20 cellular contexts compared by ENCODE assay signal in the genomic region with DNA sequence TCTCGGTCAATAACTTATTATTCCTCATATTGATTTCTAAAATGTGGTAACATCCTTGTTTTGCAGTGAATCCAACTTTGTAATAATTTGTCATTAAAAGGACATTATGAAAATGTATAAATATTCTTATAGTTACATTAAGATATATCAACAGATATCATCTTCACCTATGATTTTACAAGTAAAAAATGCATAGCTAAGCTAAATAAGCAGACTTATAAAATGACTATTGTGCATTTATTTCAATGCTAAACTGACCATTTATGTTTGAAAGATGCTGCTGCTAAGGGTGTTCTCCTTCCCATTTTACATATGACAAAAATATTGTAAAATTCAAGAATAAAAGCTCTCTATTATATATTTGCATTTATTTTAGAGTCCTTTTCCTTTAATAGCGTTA. TPM values are rescaled to one million over a fixed set of nuclear protein-coding genes. Genes with fewer than 3 reads are reported as not detected.
DNase-seq lines count a peak whose midpoint lies in the region; ATAC-seq, FAIRE-seq and TF ChIP-seq lines count a peak whose summit lies in the region.
"Had no signal": no experiment of that assay in that cellular context is flagged by ENCODE, and none has a peak within 500 bp of the region (broad histone marks: within the 10 kb centered on the region; RNA-seq: fewer than 3 reads in every experiment).

No MANE protein-coding gene starts in this region.

- no peak overlapping the region for H3K18ac ChIP-seq in IMR-90 (ENCODE audit: low read depth, low read length)

- WGBS in A549 (ENCODE audit: missing lambda C conversion rate): under 1% methylated on average over 2 of the region's 2 CpGs
- no CpG with 5 or more reads among the region's 2 CpGs for WGBS in IMR-90 (ENCODE audit: extremely low coverage in 2 of 2, insufficient read length in 1 of 2), 2 experiments
- 0% methylated on average over 2 of the region's 2 CpGs for WGBS in K562 (ENCODE audit: insufficient coverage, low coverage, missing lambda C conversion rate)
- WGBS in pancreas, 2 donors: 70 to 76% methylated on average over 2 of the region's 2 CpGs

- TF ChIP-seq EP300 in A549 (IDR thresholded peaks at IDR 0.05) (no peak), K562 (IDR thresholded peaks at IDR 0.05; ENCODE audit: low read length) (no peak)

- H2AK5ac ChIP-seq in IMR-90 (ENCODE audit: low read depth, low read length): no peak overlapping the region

- H2BK5ac ChIP-seq in IMR-90 (ENCODE audit: low read depth, low read length, poor library complexity, severe bottlenecking): no peak overlapping the region

- no peak overlapping the region for H3K27ac ChIP-seq in A549
- no peak overlapping the region for H3K27ac ChIP-seq in IMR-90 (ENCODE audit: insufficient read depth, low read length)
- no peak overlapping the region for H3K27ac ChIP-seq in K562 (ENCODE audit: extremely low read depth, low read depth, low read length)
- H3K27ac ChIP-seq in pancreas: no peak overlapping the region
- H3K27ac ChIP-seq: C4-2B, GM23248, HL-60 had no signal

- no peaks in the 10 kb centered on the region for H3K9me3 ChIP-seq in A549
- no peaks in the 10 kb centered on the region for H3K9me3 ChIP-seq in IMR-90 (ENCODE audit: control insufficient read depth, insufficient read depth, low read length)
- no peaks in the 10 kb centered on the region for H3K9me3 ChIP-seq in K562 (replicated peaks; ENCODE audit: control insufficient read depth, insufficient read depth, low read depth, low read length)
- no peaks in the 10 kb centered on the region for H3K9me3 ChIP-seq in pancreas
- H3K9me3 ChIP-seq: Caco-2, HAP-1 had no signal

- no peak for TF ChIP-seq RAD21 in A549 (conservative IDR thresholded peaks at IDR 0.05 in 1 of 2, IDR thresholded peaks at IDR 0.05 in 1 of 2)
- TF ChIP-seq RAD21 in IMR-90 (IDR thresholded peaks at IDR 0.05; ENCODE audit: low read length): no peak
- no peak for TF ChIP-seq RAD21 in K562 (CRISPR knock-in tag; conservative IDR thresholded peaks at IDR 0.05 in 1 of 2, IDR thresholded peaks at IDR 0.05 in 1 of 2)

- BruUV-seq in IMR-90 (replicated peaks; lab: Mats Ljungman, UMichigan) (no TSS peak), K562 (replicated peaks; lab: Mats Ljungman, UMichigan) (no TSS peak)

- H3K79me2 ChIP-seq in K562 (ENCODE audit: control insufficient read depth, insufficient read depth, low read length): no peaks in the 10 kb centered on the region

- H3K36me3 ChIP-seq in IMR-90 (ENCODE audit: control insufficient read depth, insufficient read depth, low read length): no peaks in the 10 kb centered on the region
- no peaks in the 10 kb centered on the region for H3K36me3 ChIP-seq in K562 (ENCODE audit: control insufficient read depth, insufficient read depth, low read length)
- peaks cover 0 to 6% (median 0%) of the 10 kb centered on the region in 3 donors for H3K36me3 ChIP-seq in pancreas
- H3K36me3 ChIP-seq: HAP-1 had no signal

- dilution Hi-C loops in IMR-90 (cut with HindIII; ENCODE audit: low sequenced_read_pairs, unreplicated experiment): no loop called here

- in situ Hi-C loops in IMR-90 (cut with MboI; ENCODE audit: low sequenced_read_pairs) (no loop called here), K562 (cut with MboI) (no loop called here)

- no peak overlapping the region for H4K8ac ChIP-seq in IMR-90 (ENCODE audit: low read depth in 2 of 2, low read length in 2 of 2)

- H2AK9ac ChIP-seq in IMR-90 (replicated peaks; ENCODE audit: low read depth, low read length, poor library complexity): no peak overlapping the region

- no peak overlapping the region for H3K56ac ChIP-seq in IMR-90 (ENCODE audit: extremely low read depth, insufficient read depth, low read length)

- H3K79me1 ChIP-seq in IMR-90 (ENCODE audit: low read depth in 1 of 2, low read length in 2 of 2): no peaks in the 10 kb centered on the region

- H3K27me3 ChIP-seq in IMR-90 (ENCODE audit: control insufficient read depth, insufficient read depth, low read length) (peaks cover 7% of the 10 kb centered on the region), K562 (ENCODE audit: control insufficient read depth in 2 of 2, insufficient read depth in 2 of 2, low read length in 2 of 2) (peaks cover 14 to 19% of the 10 kb centered on the region in 2 experiments), pancreas (no peaks in the 10 kb centered on the region)

- no peak overlapping the region for H2BK15ac ChIP-seq in IMR-90 (ENCODE audit: low read depth, low read length)

- H2BK120ac ChIP-seq in IMR-90 (ENCODE audit: low read depth, low read length): no peak overlapping the region

- TF ChIP-seq CTCF in A549 (IDR thresholded peaks at IDR 0.05) (no peak), IMR-90 (conservative IDR thresholded peaks at IDR 0.05; ENCODE audit: low read depth, low read length) (no peak), K562 (IDR thresholded peaks at IDR 0.05 in 2 of 3, conservative IDR thresholded peaks at IDR 0.05 in 1 of 3; ENCODE audit: insufficient read depth in 2 of 3, low read depth in 1 of 3, low read length in 3 of 3) (no peak), pancreas (IDR thresholded peaks at IDR 0.05) (no peak)

- H3K4me2 ChIP-seq in A549 (no peak overlapping the region), IMR-90 (ENCODE audit: low read depth, low read length) (no peak overlapping the region), K562 (ENCODE audit: insufficient read depth, low read length) (no peak overlapping the region)

- H3K9me1 ChIP-seq in IMR-90 (ENCODE audit: insufficient read depth, low read length) (no peaks in the 10 kb centered on the region), K562 (ENCODE audit: control insufficient read depth, insufficient read depth, low read length) (no peaks in the 10 kb centered on the region)

- H2AFZ ChIP-seq in IMR-90 (replicated peaks; ENCODE audit: low read length, poor library complexity): no peak overlapping the region
- H2AFZ ChIP-seq in K562 (ENCODE audit: low read depth, low read length): no peak overlapping the region
- H2AFZ ChIP-seq: GM23248 had no signal

- H3K4me1 ChIP-seq in A549 (no peaks in the 10 kb centered on the region), IMR-90 (ENCODE audit: control insufficient read depth, insufficient read depth, low read length) (no peaks in the 10 kb centered on the region), K562 (replicated peaks in 1 of 2; ENCODE audit: control insufficient read depth in 2 of 2, insufficient read depth in 2 of 2, low read length in 2 of 2) (peaks cover 0 to 4% of the 10 kb centered on the region in 2 experiments; a peak in 1 of 5 replicates), pancreas (peaks cover 0 to 9% (median 5%) of the 10 kb centered on the region in 3 donors)
- H3K4me1 ChIP-seq: Caco-2 had no signal

- H4K91ac ChIP-seq in IMR-90 (ENCODE audit: insufficient read depth, low read depth, low read length): no peak overlapping the region

- intact Hi-C loops in IMR-90 (cut with micrococcal nuclease): no loop called here
- intact Hi-C loops in K562 (cut with micrococcal nuclease): no loop called here
- intact Hi-C loops in pancreas (cut with DNase I): no loop called here

- no peak for DNase-seq in A549 (ENCODE audit: low read depth in 1 of 2, low spot score in 1 of 2)
- no peak for DNase-seq in IMR-90
- DNase-seq in K562 (ENCODE audit: extremely low read depth in 1 of 4, low spot score in 3 of 4): no peak
- no peak for DNase-seq in pancreas
- no peak for DNase-seq in NCI-H69 (lab: John Stamatoyannopoulos, UW)
- DNase-seq in ecto neural progenitor cell (ENCODE audit: low spot score): no peak
- DNase-seq: AML-193; Caco-2; CD4-positive, alpha-beta T cell had no signal

- H3K9ac ChIP-seq in IMR-90 (ENCODE audit: low read depth, low read length): no peak overlapping the region
- H3K9ac ChIP-seq in K562 (ENCODE audit: insufficient read depth in 1 of 2, low read depth in 2 of 2, low read length in 2 of 2): no peak overlapping the region
- H3K9ac ChIP-seq: GM23248 had no signal

- TF ChIP-seq POLR2A in A549 (IDR thresholded peaks at IDR 0.05; ENCODE audit: low read length) (no peak), IMR-90 (IDR thresholded peaks at IDR 0.05; ENCODE audit: low read depth, low read length) (no peak), K562 (conservative IDR thresholded peaks at IDR 0.05) (no peak)

- H3K4me3 ChIP-seq in A549 (no peak overlapping the region), IMR-90 (ENCODE audit: insufficient read depth, low read depth, low read length) (no peak overlapping the region), K562 (no peak overlapping the region), pancreas (no peak overlapping the region)
- H3K4me3 ChIP-seq: GM23248, HAP-1 had no signal

- CTCF ChIA-PET in A549 (lab: Yijun Ruan, JAX): no interaction called here
- CTCF ChIA-PET in IMR-90 (lab: Yijun Ruan, JAX): interaction anchor here (0.5 to 1.5 kb wide), 2 partner anchors 14 to 817 kb away, joined by 3 to 6 read pairs; no protein-coding TSS in a partner anchor
- CTCF ChIA-PET in K562 (lab: Yijun Ruan, JAX; ENCODE audit: low intra/inter-chr PET ratio): no interaction called here

- H3K14ac ChIP-seq in IMR-90 (replicated peaks; ENCODE audit: low read depth, low read length): no peak overlapping the region

- no peak overlapping the region for H3K23ac ChIP-seq in IMR-90 (ENCODE audit: low read depth, low read length)

- H2BK20ac ChIP-seq in IMR-90 (ENCODE audit: low read depth, low read length): no peak overlapping the region

- H4K5ac ChIP-seq in IMR-90 (ENCODE audit: low read depth, low read length): no peak overlapping the region

- POLR2A ChIA-PET in A549 (lab: Yijun Ruan, JAX): no interaction called here
- POLR2A ChIA-PET in IMR-90 (lab: Charles Lee; ENCODE audit: unreplicated experiment): no interaction called here
- POLR2A ChIA-PET in K562 (lab: Yijun Ruan, JAX): no interaction called here

- FAIRE-seq in A549 (lab: Jason Lieb, UNC) (no peak), K562 (lab: Jason Lieb, UNC) (no peak), pancreas (lab: Jason Lieb, UNC) (peak; percentile 9)
- FAIRE-seq: A204.1, D721Med, G401.6, GM12891, GM19239 had no signal

- no peak for ATAC-seq in A549
- no peak for ATAC-seq in IMR-90 (ENCODE audit: low read depth)
- no peak for ATAC-seq in K562
- no peak for ATAC-seq in pancreas
- no peak for ATAC-seq in GM21381 (IDR thresholded peaks at IDR 0.05; ENCODE audit: unreplicated experiment)
- no peak for ATAC-seq in HG03135 (IDR thresholded peaks at IDR 0.05; ENCODE audit: unreplicated experiment)

- no peak overlapping the region for H3K4ac ChIP-seq in IMR-90 (ENCODE audit: low read depth, low read length)

- H4K20me1 ChIP-seq in IMR-90 (ENCODE audit: insufficient read depth, low read length) (no peaks in the 10 kb centered on the region), K562 (replicated peaks; ENCODE audit: control insufficient read depth, insufficient read depth, low read length) (no peaks in the 10 kb centered on the region)

RNA-seq across cellular contexts. Expression of a gene that starts 7.8 kb away (rescaled TPM):
- 0.01 and 0.06 TPM in 2 replicates for polyA plus RNA-seq in A549 (2011; rRNA removed)
- 0.01 TPM in 2 replicates for polyA plus RNA-seq in A549 (2012; cell fraction: cytosol; rRNA removed)
- polyA plus RNA-seq in A549 (2012; cell fraction: nucleus; rRNA removed): 0.02 and 0.04 TPM in 2 replicates
- polyA plus RNA-seq in A549 (2017; fragmentation: RNase III; extraction: RNeasy Plus Mini Kit Qiagen cat#74134 plus additional on column Dnase treatment): 0.01 to 0.03 TPM in 2 of 3 replicates, not detected in the other
- polyA minus RNA-seq in A549 (2011; rRNA and poly(A)+ RNA removed): 0.12 and 1.0 TPM in 2 replicates
- total RNA-seq in IMR-90 (2012; rRNA removed): under 0.01 and 0.28 TPM in 2 replicates
- polyA plus RNA-seq in IMR-90 (2012; rRNA removed): 0.02 and 0.03 TPM in 2 replicates
- polyA plus RNA-seq in IMR-90 (2012; cell fraction: cytosol; rRNA removed): 0.02 TPM in 1 of 2 replicates, not detected in the other
- 0.01 TPM in 1 of 2 replicates, not detected in the other for polyA plus RNA-seq in IMR-90 (2012; cell fraction: nucleus; rRNA removed; ENCODE audit: low replicate concordance)
- total RNA-seq in K562 (2011; cell fraction: chromatin; rRNA removed; ENCODE audit: low replicate concordance): 0.37 and 2.0 TPM in 2 replicates
- total RNA-seq in K562 (2011; cell fraction: nucleolus; rRNA removed): under 0.01 TPM in 1 of 2 replicates, not detected in the other
- 0.07 and 0.23 TPM in 2 replicates for total RNA-seq in K562 (2011; cell fraction: nucleoplasm; rRNA removed)
- total RNA-seq in K562 (2014; rRNA removed): not detected in 2 replicates
- not detected in 2 replicates for total RNA-seq in K562 (2014; rRNA removed; fragmentation: Illumina TruSeq; extraction: Trizol)
- total RNA-seq in K562 (2015; rRNA removed; fragmentation: Illumina TruSeq; extraction: Trizol): not detected in 2 replicates
- 0.09 and 0.22 TPM in 2 replicates for total RNA-seq in K562 (2021)
- polyA plus RNA-seq in K562 (2011; rRNA removed): 0.01 and 0.14 TPM in 2 replicates
- polyA plus RNA-seq in K562 (2011; cell fraction: cytosol; rRNA removed): 0.27 TPM in 1 of 2 replicates, not detected in the other
- polyA plus RNA-seq in K562 (2011; cell fraction: nucleus; rRNA removed): 0.06 and 1.2 TPM in 2 replicates
- polyA plus RNA-seq in K562 (2012): 0.01 and 0.03 TPM in 2 replicates
- polyA plus RNA-seq in K562 (2014; fragmentation: Illumina TruSeq; extraction: Trizol): not detected in 2 replicates
- not detected for polyA plus RNA-seq in K562 (2014; fragmentation: Nextera tagmentation; extraction: Ambion mirVana)
- not detected in 2 replicates for polyA plus RNA-seq in K562 (2014; rRNA removed)
- polyA minus RNA-seq in K562 (2011; rRNA and poly(A)+ RNA removed): 1.1 TPM in 1 of 2 replicates, not detected in the other
- polyA minus RNA-seq in K562 (2011; cell fraction: cytosol; rRNA and poly(A)+ RNA removed): 0.57 and 1.0 TPM in 2 replicates
- polyA minus RNA-seq in K562 (2011; cell fraction: nucleus; rRNA and poly(A)+ RNA removed): 0.54 TPM in 1 of 2 replicates, not detected in the other
- 10 to 100 TPM; 32.8 to 66.4 (median 38.4) TPM for total RNA-seq in pancreas
- polyA plus RNA-seq in pancreas: 1 to 10 TPM; 8.4 to 8.9 TPM
